1 cellular context compared by ENCODE assay signal in genomic region chr22:48331266-48331665, GRCh38.
TF ChIP-seq lines count a peak whose summit lies in the region.

No MANE protein-coding gene starts in this region.

TF ChIP-seq in H1, 55 proteins besides CTCF, POLR2A, EP300 and RAD21 (continued from another document):
- TF ChIP-seq E2F6 (IDR thresholded peaks at IDR 0.05) (no peak), MAFK (IDR thresholded peaks at IDR 0.05; ENCODE audit: low read depth, low read length) (no peak), FOSL1 (IDR thresholded peaks at IDR 0.05; ENCODE audit: insufficient read depth, low read depth, low read length) (no peak), SIN3A (conservative IDR thresholded peaks at IDR 0.05 in 1 of 2, IDR thresholded peaks at IDR 0.05 in 1 of 2; ENCODE audit: low read depth in 1 of 2, low read length in 2 of 2) (no peak), MAX (IDR thresholded peaks at IDR 0.05) (no peak), POLR2AphosphoS5 (IDR thresholded peaks at IDR 0.05; ENCODE audit: low read depth, low read length) (no peak), CBX5 (IDR thresholded peaks at IDR 0.05; ENCODE audit: low read depth, low read length) (no peak), CTBP2 (IDR thresholded peaks at IDR 0.05; ENCODE audit: borderline replicate concordance, insufficient read depth, insufficient read length, low read length) (no peak), TBP (IDR thresholded peaks at IDR 0.05; ENCODE audit: low read depth, low read length) (no peak)
- TF ChIP-seq, protein P1, sequence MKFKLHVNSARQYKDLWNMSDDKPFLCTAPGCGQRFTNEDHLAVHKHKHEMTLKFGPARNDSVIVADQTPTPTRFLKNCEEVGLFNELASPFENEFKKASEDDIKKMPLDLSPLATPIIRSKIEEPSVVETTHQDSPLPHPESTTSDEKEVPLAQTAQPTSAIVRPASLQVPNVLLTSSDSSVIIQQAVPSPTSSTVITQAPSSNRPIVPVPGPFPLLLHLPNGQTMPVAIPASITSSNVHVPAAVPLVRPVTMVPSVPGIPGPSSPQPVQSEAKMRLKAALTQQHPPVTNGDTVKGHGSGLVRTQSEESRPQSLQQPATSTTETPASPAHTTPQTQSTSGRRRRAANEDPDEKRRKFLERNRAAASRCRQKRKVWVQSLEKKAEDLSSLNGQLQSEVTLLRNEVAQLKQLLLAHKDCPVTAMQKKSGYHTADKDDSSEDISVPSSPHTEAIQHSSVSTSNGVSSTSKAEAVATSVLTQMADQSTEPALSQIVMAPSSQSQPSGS (IDR thresholded peaks at IDR 0.05; ENCODE audit: low read length), result no peak
